Comparison of ENCODE assay signal across 13 cellular contexts in genomic region chr10:4941540-4942330, GRCh38. TPM values are rescaled to one million over a fixed set of nuclear protein-coding genes. Genes with fewer than 3 reads are reported as not detected.
DNase-seq lines count a peak whose midpoint lies in the region; ATAC-seq, FAIRE-seq and TF ChIP-seq lines count a peak whose summit lies in the region.
"Had no signal": no experiment of that assay in that cellular context is flagged by ENCODE, and none has a peak within 500 bp of the region (broad histone marks: within the 10 kb centered on the region; RNA-seq: fewer than 3 reads in every experiment).

No MANE protein-coding gene starts in this region.

- H2BK120ac ChIP-seq in IMR-90 (ENCODE audit: low read depth, low read length): peak overlapping the region; percentile 80

- POLR2A ChIA-PET in IMR-90 (lab: Charles Lee; ENCODE audit: unreplicated experiment): no interaction called here

- no peak for TF ChIP-seq POLR2A in IMR-90 (IDR thresholded peaks at IDR 0.05; ENCODE audit: low read depth, low read length)
- TF ChIP-seq POLR2A in body of pancreas (IDR thresholded peaks at IDR 0.05): no peak

- H3K23ac ChIP-seq in IMR-90 (ENCODE audit: low read depth, low read length): no peak overlapping the region; the same call in 1 of the 2 replicates

- no peak for FAIRE-seq in small intestine (lab: Jason Lieb, UNC)
- FAIRE-seq: GM12892 had no signal

- peak overlapping the region; percentile 5; the same call in 1 of the 2 replicates for H3K14ac ChIP-seq in IMR-90 (replicated peaks; ENCODE audit: low read depth, low read length)

- no peak overlapping the region for H3K27ac ChIP-seq in IMR-90 (ENCODE audit: insufficient read depth, low read length)
- H3K27ac ChIP-seq in body of pancreas: peak overlapping the region in 3 of 4 donors; percentile 26 to 67 (median 38)
- peak overlapping the region; percentile 82 for H3K27ac ChIP-seq in left ventricle myocardium inferior (replicated peaks)
- H3K27ac ChIP-seq in small intestine (ENCODE audit: low read depth in 1 of 2, low read length in 1 of 2): no peak overlapping the region

- no peak overlapping the region for H2BK5ac ChIP-seq in IMR-90 (ENCODE audit: low read depth, low read length, poor library complexity, severe bottlenecking)

- no CpG with 5 or more reads among the region's 5 CpGs for WGBS in IMR-90 (ENCODE audit: extremely low coverage in 2 of 2, insufficient read length in 1 of 2), 2 experiments
- WGBS in body of pancreas, 2 donors: 78 to 85% methylated on average over 5 of the region's 5 CpGs
- WGBS in small intestine, 3 donors: 61 to 78% (median 70%) methylated on average over 5 of the region's 5 CpGs

- peak overlapping the region; percentile 3; the same call in 1 of the 3 replicates for H2BK15ac ChIP-seq in IMR-90 (ENCODE audit: low read depth, low read length)

- no peak overlapping the region for H3K4me2 ChIP-seq in IMR-90 (ENCODE audit: low read depth, low read length)

- BruUV-seq in IMR-90 (replicated peaks; lab: Mats Ljungman, UMichigan): no TSS peak

- in situ Hi-C loops in IMR-90 (cut with MboI; ENCODE audit: low sequenced_read_pairs): no loop called here

- peak overlapping the region; percentile 49; the same call in 1 of the 2 replicates for H2AK5ac ChIP-seq in IMR-90 (ENCODE audit: low read depth, low read length)

- no peak for ATAC-seq in IMR-90 (ENCODE audit: low read depth)
- ATAC-seq in body of pancreas: peak; percentile 65
- ATAC-seq in natural killer cell treated with Interleukin-12 subunit alpha and Interleukin-12 subunit beta and Interleukin-15 and Interleukin-18, amount 100 ng/mL, for 72 hours: no peak
- no peak for ATAC-seq in HG03378 (IDR thresholded peaks at IDR 0.05; ENCODE audit: unreplicated experiment)
- ATAC-seq: WTC11 had no signal

- CTCF ChIA-PET in IMR-90 (lab: Yijun Ruan, JAX): no interaction called here

- no peaks in the 10 kb centered on the region for H3K79me1 ChIP-seq in IMR-90 (ENCODE audit: low read depth in 1 of 2, low read length in 2 of 2)

- H3K9me3 ChIP-seq in IMR-90 (ENCODE audit: control insufficient read depth, insufficient read depth, low read length): no peaks in the 10 kb centered on the region
- H3K9me3 ChIP-seq in body of pancreas: no peaks in the 10 kb centered on the region
- no peaks in the 10 kb centered on the region for H3K9me3 ChIP-seq in left ventricle myocardium inferior (replicated peaks)
- H3K9me3 ChIP-seq in small intestine (ENCODE audit: control insufficient read depth, low read depth): no peaks in the 10 kb centered on the region
- H3K9me3 ChIP-seq: sigmoid colon had no signal

- no peaks in the 10 kb centered on the region; the same call in 1 of the 2 replicates for H3K27me3 ChIP-seq in IMR-90 (ENCODE audit: control insufficient read depth, insufficient read depth, low read length)
- H3K27me3 ChIP-seq in body of pancreas: no peaks in the 10 kb centered on the region
- H3K27me3 ChIP-seq in left ventricle myocardium inferior (ENCODE audit: low read depth): no peaks in the 10 kb centered on the region
- no peaks in the 10 kb centered on the region for H3K27me3 ChIP-seq in small intestine (ENCODE audit: control insufficient read depth in 2 of 2, insufficient read depth in 2 of 2, low read length in 2 of 2)
- H3K27me3 ChIP-seq: sigmoid colon had no signal

- H2AFZ ChIP-seq in IMR-90 (replicated peaks; ENCODE audit: low read length, poor library complexity): no peak overlapping the region

- no peak overlapping the region for H3K9ac ChIP-seq in IMR-90 (ENCODE audit: low read depth, low read length)

- peaks cover 0 to 3% of the 10 kb centered on the region in 2 donors for H3K4me1 Mint-ChIP-seq in natural killer cell treated with Interleukin-12 subunit alpha and Interleukin-12 subunit beta and Interleukin-15 and Interleukin-18, amount 100 ng/mL, for 72 hours (ENCODE audit: low read depth in 2 of 2)
- no peaks in the 10 kb centered on the region for H3K4me1 Mint-ChIP-seq in activated T-helper 1 cell treated with anti-CD3 and anti-CD28 coated beads, Interleukin-12 subunit alpha, Interleukin-12 subunit beta, Interleukin-2, Interleukin-4 antibody, amounts not matched to agents 30 ng/mL and 10 ng/mL and 1 ng/mL, durations not matched to agents 14 hours and 24 hours and 36 hours (ENCODE audit: low read depth)

- no peak overlapping the region for H3K27ac Mint-ChIP-seq in natural killer cell treated with Interleukin-12 subunit alpha and Interleukin-12 subunit beta and Interleukin-15 and Interleukin-18, amount 100 ng/mL, for 72 hours
- H3K27ac Mint-ChIP-seq in activated T-helper 1 cell treated with anti-CD3 and anti-CD28 coated beads, Interleukin-12 subunit alpha, Interleukin-12 subunit beta, Interleukin-2, Interleukin-4 antibody, amounts not matched to agents 30 ng/mL and 10 ng/mL and 1 ng/mL, durations not matched to agents 14 hours and 24 hours and 36 hours: no peak overlapping the region
- H3K27ac Mint-ChIP-seq: WTC11 had no signal

- intact Hi-C loops in IMR-90 (cut with micrococcal nuclease) (no loop called here), body of pancreas (cut with DNase I) (no loop called here), left ventricle myocardium inferior (cut with micrococcal nuclease) (no loop called here)
- intact Hi-C loops in activated T-helper 1 cell treated with anti-CD3 and anti-CD28 coated beads, Interleukin-12 subunit alpha, Interleukin-12 subunit beta, Interleukin-2, Interleukin-4 antibody, amounts not matched to agents 30 ng/mL and 10 ng/mL and 1 ng/mL, durations not matched to agents 14 hours and 24 hours and 36 hours (cut with micrococcal nuclease): no loop called here

- peaks cover 16% of the 10 kb centered on the region for H3K4me1 ChIP-seq in IMR-90 (ENCODE audit: control insufficient read depth, insufficient read depth, low read length)
- peaks cover 17% of the 10 kb centered on the region for H3K4me1 ChIP-seq in body of pancreas
- H3K4me1 ChIP-seq in left ventricle myocardium inferior: peaks cover 41% of the 10 kb centered on the region
- H3K4me1 ChIP-seq in small intestine (ENCODE audit: control insufficient read depth in 2 of 2, insufficient read depth in 1 of 2, low read depth in 1 of 2, low read length in 1 of 2): peaks cover 1 to 9% of the 10 kb centered on the region in 2 donors

- no peak overlapping the region for H2AK9ac ChIP-seq in IMR-90 (replicated peaks; ENCODE audit: low read depth, low read length, poor library complexity)

- peak overlapping the region; percentile 31; the same call in 1 of the 2 replicates for H3K4ac ChIP-seq in IMR-90 (ENCODE audit: low read depth, low read length)

- H2BK20ac ChIP-seq in IMR-90 (ENCODE audit: low read depth, low read length): peak overlapping the region; percentile 57

- H4K5ac ChIP-seq in IMR-90 (ENCODE audit: low read depth, low read length): peak overlapping the region; percentile 77

- H3K4me3 ChIP-seq in IMR-90 (ENCODE audit: insufficient read depth, low read depth, low read length) (no peak overlapping the region), body of pancreas (no peak overlapping the region), left ventricle myocardium inferior (no peak overlapping the region), small intestine (ENCODE audit: low read depth in 1 of 2, low read length in 2 of 2) (no peak overlapping the region)
- H3K4me3 ChIP-seq: sigmoid colon had no signal

- no peak overlapping the region for H3K56ac ChIP-seq in IMR-90 (ENCODE audit: extremely low read depth, insufficient read depth, low read length)

- no peaks in the 10 kb centered on the region for H4K20me1 ChIP-seq in IMR-90 (ENCODE audit: insufficient read depth, low read length)

- H4K8ac ChIP-seq in IMR-90 (ENCODE audit: low read depth in 2 of 2, low read length in 2 of 2): peak overlapping the region; percentile 6 to 66; a peak in 2 of 4 replicates

- TF ChIP-seq RAD21 in IMR-90 (IDR thresholded peaks at IDR 0.05; ENCODE audit: low read length): no peak

- H3K4me3 Mint-ChIP-seq in natural killer cell treated with Interleukin-12 subunit alpha and Interleukin-12 subunit beta and Interleukin-15 and Interleukin-18, amount 100 ng/mL, for 72 hours: no peak overlapping the region
- H3K4me3 Mint-ChIP-seq in activated T-helper 1 cell treated with anti-CD3 and anti-CD28 coated beads, Interleukin-12 subunit alpha, Interleukin-12 subunit beta, Interleukin-2, Interleukin-4 antibody, amounts not matched to agents 30 ng/mL and 10 ng/mL and 1 ng/mL, durations not matched to agents 14 hours and 24 hours and 36 hours: no peak overlapping the region
- H3K4me3 Mint-ChIP-seq: WTC11 had no signal

- no peaks in the 10 kb centered on the region for H3K9me1 ChIP-seq in IMR-90 (ENCODE audit: insufficient read depth, low read length)

- dilution Hi-C loops in IMR-90 (cut with HindIII; ENCODE audit: low sequenced_read_pairs, unreplicated experiment): no loop called here

- peaks cover 5 to 18% of the 10 kb centered on the region in 2 donors for H3K27me3 Mint-ChIP-seq in natural killer cell treated with Interleukin-12 subunit alpha and Interleukin-12 subunit beta and Interleukin-15 and Interleukin-18, amount 100 ng/mL, for 72 hours
- H3K27me3 Mint-ChIP-seq in activated T-helper 1 cell treated with anti-CD3 and anti-CD28 coated beads, Interleukin-12 subunit alpha, Interleukin-12 subunit beta, Interleukin-2, Interleukin-4 antibody, amounts not matched to agents 30 ng/mL and 10 ng/mL and 1 ng/mL, durations not matched to agents 14 hours and 24 hours and 36 hours (ENCODE audit: insufficient read depth): no peaks in the 10 kb centered on the region

- TF ChIP-seq CTCF in IMR-90 (conservative IDR thresholded peaks at IDR 0.05; ENCODE audit: low read depth, low read length) (no peak), body of pancreas (IDR thresholded peaks at IDR 0.05) (no peak), left ventricle myocardium inferior (IDR thresholded peaks at IDR 0.05; ENCODE audit: borderline replicate concordance) (no peak)

- DNase-seq in IMR-90: peak; percentile 6
- peak in 3 of 4 donors; percentile 12 to 45 (median 37) for DNase-seq in body of pancreas
- no peak for DNase-seq in left ventricle myocardium inferior
- peak; percentile 45 for DNase-seq in small intestine
- DNase-seq in natural killer cell treated with Interleukin-12 subunit alpha and Interleukin-12 subunit beta and Interleukin-15 and Interleukin-18, amount 100 ng/mL, for 72 hours (ENCODE audit: low spot score): no peak
- DNase-seq in activated T-helper 1 cell treated with anti-CD3 and anti-CD28 coated beads, Interleukin-12 subunit alpha, Interleukin-12 subunit beta, Interleukin-2, Interleukin-4 antibody, amounts not matched to agents 30 ng/mL and 10 ng/mL and 1 ng/mL, durations not matched to agents 14 hours and 24 hours and 36 hours (ENCODE audit: low spot score): no peak
- no peak for DNase-seq in NCI-H1092 (lab: John Stamatoyannopoulos, UW)
- DNase-seq: activated gamma-delta T cell, sigmoid colon had no signal

- H3K18ac ChIP-seq in IMR-90 (ENCODE audit: low read depth, low read length): peak overlapping the region; percentile 86

- no peak overlapping the region for H4K91ac ChIP-seq in IMR-90 (ENCODE audit: insufficient read depth, low read depth, low read length)

- H3K36me3 Mint-ChIP-seq in natural killer cell treated with Interleukin-12 subunit alpha and Interleukin-12 subunit beta and Interleukin-15 and Interleukin-18, amount 100 ng/mL, for 72 hours: no peaks in the 10 kb centered on the region
- no peaks in the 10 kb centered on the region for H3K36me3 Mint-ChIP-seq in activated T-helper 1 cell treated with anti-CD3 and anti-CD28 coated beads, Interleukin-12 subunit alpha, Interleukin-12 subunit beta, Interleukin-2, Interleukin-4 antibody, amounts not matched to agents 30 ng/mL and 10 ng/mL and 1 ng/mL, durations not matched to agents 14 hours and 24 hours and 36 hours (ENCODE audit: low read depth)

- H3K36me3 ChIP-seq in IMR-90 (ENCODE audit: control insufficient read depth, insufficient read depth, low read length) (no peaks in the 10 kb centered on the region), body of pancreas (replicated peaks in 1 of 2; ENCODE audit: insufficient read depth in 1 of 2, low read depth in 2 of 2) (no peaks in the 10 kb centered on the region), left ventricle myocardium inferior (no peaks in the 10 kb centered on the region), small intestine (ENCODE audit: control insufficient read depth in 2 of 2, insufficient read depth in 2 of 2, low read length in 2 of 2) (no peaks in the 10 kb centered on the region)
- H3K36me3 ChIP-seq: sigmoid colon had no signal

- no peaks in the 10 kb centered on the region for H3K9me3 Mint-ChIP-seq in natural killer cell treated with Interleukin-12 subunit alpha and Interleukin-12 subunit beta and Interleukin-15 and Interleukin-18, amount 100 ng/mL, for 72 hours
- no peaks in the 10 kb centered on the region for H3K9me3 Mint-ChIP-seq in activated T-helper 1 cell treated with anti-CD3 and anti-CD28 coated beads, Interleukin-12 subunit alpha, Interleukin-12 subunit beta, Interleukin-2, Interleukin-4 antibody, amounts not matched to agents 30 ng/mL and 10 ng/mL and 1 ng/mL, durations not matched to agents 14 hours and 24 hours and 36 hours

RNA-seq across cellular contexts. Expression of gene AKR1C1, which starts 21.5 kb away (rescaled TPM):
- total RNA-seq in IMR-90 (2012; rRNA removed): 3.6 and 5.0 TPM in 2 replicates
- 3.8 and 5.4 TPM in 2 replicates for polyA plus RNA-seq in IMR-90 (2012; rRNA removed)
- polyA plus RNA-seq in IMR-90 (2012; cell fraction: cytosol; rRNA removed): 2.3 and 3.5 TPM in 2 replicates
- polyA plus RNA-seq in IMR-90 (2012; cell fraction: nucleus; rRNA removed; ENCODE audit: low replicate concordance): 2.6 and 11.5 TPM in 2 replicates
- 10 to 100 TPM; 18.9 to 49.4 TPM for total RNA-seq in body of pancreas
- total RNA-seq in left ventricle myocardium inferior: 34.1 TPM
- polyA plus RNA-seq in small intestine: 10 to 100 TPM; 12.2 to 68.0 (median 37.6) TPM
- 1 to 10 TPM in 1 of 2 donors, under 1 TPM in 1; 0.28 to 1.0 TPM for total RNA-seq in natural killer cell treated with Interleukin-12 subunit alpha and Interleukin-12 subunit beta and Interleukin-15 and Interleukin-18, amount 100 ng/mL, for 72 hours
- total RNA-seq in activated T-helper 1 cell treated with anti-CD3 and anti-CD28 coated beads, Interleukin-12 subunit alpha, Interleukin-12 subunit beta, Interleukin-2, Interleukin-4 antibody, amounts not matched to agents 30 ng/mL and 10 ng/mL and 1 ng/mL, durations not matched to agents 14 hours and 24 hours and 36 hours: 0.29 and 0.37 TPM in 2 replicates
- total RNA-seq: OCI-LY7 had no signal

Comparison
In these comparisons a context has a peak if more than half of its experiments do, and no peak if none do; other contexts are left out.
1. DNase-seq: peak in IMR-90 (single experiment), body of pancreas (3 of 4) and small intestine (single experiment); none in left ventricle myocardium inferior (single experiment), natural killer cell treated with Interleukin-12 subunit alpha and Interleukin-12 subunit beta and Interleukin-15 and Interleukin-18, amount 100 ng/mL, for 72 hours (single experiment), activated T-helper 1 cell treated with anti-CD3 and anti-CD28 coated beads, Interleukin-12 subunit alpha, Interleukin-12 subunit beta, Interleukin-2, Interleukin-4 antibody, amounts not matched to agents 30 ng/mL and 10 ng/mL and 1 ng/mL, durations not matched to agents 14 hours and 24 hours and 36 hours (single experiment) and NCI-H1092 (single experiment).
2. H3K27ac ChIP-seq: peak in body of pancreas (3 of 4) and left ventricle myocardium inferior (single experiment); none in IMR-90 (single experiment) and small intestine (0 of 2).